ENCODE assay signal across 2 cellular contexts in the genomic region with DNA sequence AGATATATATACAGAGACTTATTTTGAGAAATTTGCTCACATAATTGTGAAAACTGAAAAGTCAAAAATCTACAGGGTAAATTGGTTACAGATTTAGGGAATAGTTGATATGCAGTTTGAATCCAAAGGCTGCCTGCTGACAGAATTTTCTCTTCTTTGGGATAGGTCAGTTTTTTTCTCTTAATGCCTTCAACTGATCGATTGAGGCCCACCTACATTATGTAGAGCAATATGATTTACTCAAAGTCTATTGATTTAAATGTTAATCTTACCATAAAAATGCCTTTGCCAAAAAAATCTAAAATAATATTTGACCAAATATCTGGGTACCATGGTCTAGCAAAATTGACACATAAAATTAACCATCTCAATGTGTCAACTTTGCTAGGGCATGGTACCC.
A peak's percentile ranks its signal among the peaks of the same experiment; 100 is the strongest.
TF ChIP-seq lines count a peak whose summit lies in the region.

No MANE protein-coding gene starts in this region.

TF ChIP-seq in HEK293, 187 proteins besides CTCF, POLR2A, EP300 and RAD21:
- TF ChIP-seq ZNF692 (tag by site-specific recombination; IDR thresholded peaks at IDR 0.05), result no peak
- TF ChIP-seq ZNF10 (tag by site-specific recombination; IDR thresholded peaks at IDR 0.05), result peak; percentile 63; the same call in 1 of the 2 replicates

TF ChIP-seq in K562, 482 proteins besides CTCF, POLR2A, EP300 and RAD21:
- TF ChIP-seq DACH1 (IDR thresholded peaks at IDR 0.05; ENCODE audit: partially characterized antibody) (no peak), PTRF (tag; IDR thresholded peaks at IDR 0.05) (no peak), NFATC3 (IDR thresholded peaks at IDR 0.05) (no peak), ZBTB17 (CRISPR knock-in tag; IDR thresholded peaks at IDR 0.05) (no peak), ZNF134 (CRISPR knock-in tag; conservative IDR thresholded peaks at IDR 0.05) (peak; percentile 71), SOX6 (IDR thresholded peaks at IDR 0.05) (no peak), TSHZ1 (CRISPR knock-in tag; IDR thresholded peaks at IDR 0.05) (no peak), PHF21A (IDR thresholded peaks at IDR 0.05; ENCODE audit: borderline replicate concordance, low read depth) (no peak), RBM39 (optimal IDR thresholded peaks at IDR 0.05; ENCODE audit: low read depth, low read length) (no peak)
TF ChIP-seq in K562: peak in this region for 1.
